ENCODE assay signal across 16 cellular contexts in genomic region chr11:70698871-70699270, GRCh38.
DNase-seq lines count a peak whose midpoint lies in the region; ATAC-seq and TF ChIP-seq lines count a peak whose summit lies in the region.
"Had no signal": no experiment of that assay in that cellular context is flagged by ENCODE, and none has a peak within 500 bp of the region (broad histone marks: within the 10 kb centered on the region; RNA-seq: fewer than 3 reads in every experiment).

No MANE protein-coding gene starts in this region.

- H3K9me3 ChIP-seq in sigmoid colon, result no peaks in the 10 kb centered on the region
- H3K9me3 ChIP-seq in endodermal cell (ENCODE audit: control insufficient read depth, low read length), result no peaks in the 10 kb centered on the region
- H3K9me3 ChIP-seq in BE2C, result no peaks in the 10 kb centered on the region
- H3K9me3 ChIP-seq: HAP-1 had no signal

- H3K36me3 ChIP-seq in sigmoid colon (no peaks in the 10 kb centered on the region), endodermal cell (ENCODE audit: control insufficient read depth, insufficient read depth, low read length) (no peaks in the 10 kb centered on the region), BE2C (no peaks in the 10 kb centered on the region)
- H3K36me3 ChIP-seq: HAP-1 had no signal

- no peak for TF ChIP-seq POLR2A in sigmoid colon (IDR thresholded peaks at IDR 0.05)

- WGBS in sigmoid colon, 2 donors, result 82 to 88% methylated on average over 2 of the region's 2 CpGs
- WGBS in endodermal cell (ENCODE audit: insufficient coverage in 1 of 2, insufficient read length in 1 of 2), 2 experiments, result 93 to 100% methylated on average over 2 of the region's 2 CpGs

- peak overlapping the region; percentile 43 for H3K27ac ChIP-seq in 22Rv1
- peak overlapping the region; percentile 85 for H3K27ac ChIP-seq in C4-2B
- H3K27ac ChIP-seq in sigmoid colon, result no peak overlapping the region
- H3K27ac ChIP-seq in endodermal cell (ENCODE audit: low read depth, low read length), result no peak overlapping the region
- H3K27ac ChIP-seq: HL-60 had no signal

- H3K36me3 Mint-ChIP-seq in endothelial cell (ENCODE audit: low read depth, unreplicated experiment) (peaks cover 3% of the 10 kb centered on the region), endodermal cell (ENCODE audit: low read depth) (peaks cover 12% of the 10 kb centered on the region)

- no peak for ATAC-seq in HG03025 (IDR thresholded peaks at IDR 0.05; ENCODE audit: low FRiP score, unreplicated experiment)

- intact Hi-C loops in sigmoid colon (cut with DNase I), result no loop called here

- H3K27me3 Mint-ChIP-seq in endothelial cell (ENCODE audit: unreplicated experiment) (peaks cover 12% of the 10 kb centered on the region), endodermal cell (ENCODE audit: insufficient read depth) (no peaks in the 10 kb centered on the region)

- peaks cover 21% of the 10 kb centered on the region for H3K4me1 Mint-ChIP-seq in endothelial cell (ENCODE audit: unreplicated experiment)
- peaks cover 8% of the 10 kb centered on the region for H3K4me1 Mint-ChIP-seq in endodermal cell

- H3K4me3 Mint-ChIP-seq in endothelial cell (ENCODE audit: unreplicated experiment) (no peak overlapping the region), endodermal cell (no peak overlapping the region)
- H3K4me3 Mint-ChIP-seq: CD4-positive, alpha-beta T cell had no signal

- no peak for TF ChIP-seq EP300 in sigmoid colon (IDR thresholded peaks at IDR 0.05)

- H3K9ac ChIP-seq in endodermal cell (ENCODE audit: extremely low read depth, low read length, poor library complexity, severe bottlenecking), result no peak overlapping the region

- H3K9me3 Mint-ChIP-seq in endothelial cell (ENCODE audit: unreplicated experiment) (no peaks in the 10 kb centered on the region), endodermal cell (no peaks in the 10 kb centered on the region)
- H3K9me3 Mint-ChIP-seq: CD4-positive, alpha-beta T cell had no signal

- H3K27me3 ChIP-seq in sigmoid colon (no peaks in the 10 kb centered on the region), endodermal cell (ENCODE audit: control insufficient read depth, insufficient read depth, low read length, poor library complexity, severe bottlenecking) (no peaks in the 10 kb centered on the region), BE2C (no peaks in the 10 kb centered on the region)

- H3K27ac Mint-ChIP-seq in endothelial cell (ENCODE audit: unreplicated experiment), result peak overlapping the region; percentile 93
- H3K27ac Mint-ChIP-seq in endodermal cell, result no peak overlapping the region
- H3K27ac Mint-ChIP-seq: CD4-positive, alpha-beta T cell had no signal

- TF ChIP-seq CTCF in 22Rv1 (IDR thresholded peaks at IDR 0.05) (no peak), C4-2B (conservative IDR thresholded peaks at IDR 0.05) (no peak), endothelial cell (IDR thresholded peaks at IDR 0.05; ENCODE audit: unreplicated experiment) (no peak), sigmoid colon (IDR thresholded peaks at IDR 0.05) (no peak), endodermal cell (conservative IDR thresholded peaks at IDR 0.05) (no peak), BE2C (IDR thresholded peaks at IDR 0.05; ENCODE audit: low read depth, low read length) (no peak)

- DNase-seq in endothelial cell (ENCODE audit: low spot score) (no peak), sigmoid colon (peak; percentile 30), endodermal cell (no peak), BE2C (no peak)
- no peak for DNase-seq in stimulated activated CD4-positive, alpha-beta T cell treated with anti-CD3 and anti-CD28 coated beads, Interleukin-2, amount 100 ng/mL, for 48 hours
- DNase-seq: CD4-positive, alpha-beta T cell; COR-L47; DND-41; GDM1; GOT3; KBM-7 had no signal

- no peak overlapping the region for H3K4me3 ChIP-seq in sigmoid colon
- H3K4me3 ChIP-seq in endodermal cell (ENCODE audit: low read length), result no peak overlapping the region
- H3K4me3 ChIP-seq in BE2C (ENCODE audit: low read depth, low read length), result no peak overlapping the region
- H3K4me3 ChIP-seq: HAP-1 had no signal

- H3K4me1 ChIP-seq in sigmoid colon (no peaks in the 10 kb centered on the region), endodermal cell (ENCODE audit: control insufficient read depth, insufficient read depth, low read length) (no peaks in the 10 kb centered on the region), BE2C (0 out of 2 replicates have a peak, but pooled peaks cover 3% of the 10 kb centered on the region)
- H3K4me1 ChIP-seq: HAP-1 had no signal

Comparison
In these comparisons a context has a peak if more than half of its experiments do, and no peak if none do; other contexts are left out.
1. H3K27ac ChIP-seq: peak in 22Rv1 (single experiment) and C4-2B (single experiment); none in sigmoid colon (0 of 4) and endodermal cell (single experiment).